Comparison of ENCODE assay signal across 15 cellular contexts in genomic region chr11:65311197-65311631, GRCh38. TPM values are rescaled to one million over a fixed set of nuclear protein-coding genes. Genes with fewer than 3 reads are reported as not detected.
DNase-seq lines count a peak whose midpoint lies in the region; ATAC-seq, FAIRE-seq and TF ChIP-seq lines count a peak whose summit lies in the region.
"Had no signal": no experiment of that assay in that cellular context is flagged by ENCODE, and none has a peak within 500 bp of the region (broad histone marks: within the 10 kb centered on the region; RNA-seq: fewer than 3 reads in every experiment).

No MANE protein-coding gene starts in this region.

- H3K4ac ChIP-seq in mesenchymal stem cell (ENCODE audit: low read depth in 1 of 2, low read length in 2 of 2) = peak overlapping the region in 1 of 2 experiments; percentile 56

- H4K91ac ChIP-seq in mesenchymal stem cell (ENCODE audit: low read length) = no peak overlapping the region

- no peaks in the 10 kb centered on the region for H3K36me3 ChIP-seq in HUES48 (ENCODE audit: control insufficient read depth, insufficient read depth, low read length)
- peaks cover 0 to 13% of the 10 kb centered on the region in 2 experiments for H3K36me3 ChIP-seq in mesenchymal stem cell (ENCODE audit: control insufficient read depth in 1 of 2, insufficient read depth in 2 of 2, low read depth in 1 of 2, low read length in 2 of 2)
- H3K36me3 ChIP-seq: vagina had no signal

- H3K9ac ChIP-seq in HUES48 (ENCODE audit: low read depth, low read length) (no peak overlapping the region), mesenchymal stem cell (ENCODE audit: low read length) (peak overlapping the region; percentile 82)

- no peak for TF ChIP-seq RAD21 in A549 (conservative IDR thresholded peaks at IDR 0.05 in 1 of 2, IDR thresholded peaks at IDR 0.05 in 1 of 2)

- H3K27me3 ChIP-seq in HUES48 (ENCODE audit: control insufficient read depth, insufficient read depth, low read length) (peaks cover 24% of the 10 kb centered on the region), mesenchymal stem cell (ENCODE audit: control insufficient read depth in 1 of 2, insufficient read depth in 1 of 2, low read length in 2 of 2) (no peaks in the 10 kb centered on the region)
- H3K27me3 ChIP-seq: vagina had no signal

- no peak overlapping the region for H3K4me3 ChIP-seq in A549
- H3K4me3 ChIP-seq in HUES48 (ENCODE audit: low read depth, low read length) = no peak overlapping the region
- H3K4me3 ChIP-seq in cardiac fibroblast (replicated peaks in 1 of 2; ENCODE audit: low read depth in 2 of 2, low read length in 2 of 2) = no peak overlapping the region
- H3K4me3 ChIP-seq in mesenchymal stem cell (ENCODE audit: insufficient read depth in 1 of 2, low read depth in 1 of 2, low read length in 2 of 2) = peak overlapping the region in 1 of 2 experiments; percentile 99
- H3K4me3 ChIP-seq: K562, vagina had no signal

- peak overlapping the region in 1 of 2 experiments; percentile 75 for H2BK12ac ChIP-seq in mesenchymal stem cell (ENCODE audit: low read length in 2 of 2)

- H2AFZ ChIP-seq in mesenchymal stem cell (ENCODE audit: low read depth, low read length) = no peak overlapping the region

- no peak overlapping the region for H3K14ac ChIP-seq in mesenchymal stem cell (ENCODE audit: low read length in 2 of 2)

- ATAC-seq in A549 (no peak), GM18858 (IDR thresholded peaks at IDR 0.05; ENCODE audit: unreplicated experiment) (no peak)
- ATAC-seq: activated CD8-positive, alpha-beta T cell treated with anti-CD3 and anti-CD28 coated beads, Interleukin-2, amount 10 ng/mL, durations not matched to agents 7 days and 5 days; K562; natural killer cell had no signal

- H2BK15ac ChIP-seq in mesenchymal stem cell (ENCODE audit: low read depth, poor library complexity, severe bottlenecking) = no peak overlapping the region

- POLR2A ChIA-PET in A549 (lab: Yijun Ruan, JAX) = interaction anchor here (0.7 to 1.2 kb wide), 4 partner anchors 19 to 614 kb away, joined by 3 to 4 read pairs (median 4); partner anchors contain the start of gene DPF2

- peak overlapping the region in 1 of 2 experiments; percentile 73 for H3K23ac ChIP-seq in mesenchymal stem cell (ENCODE audit: low read length in 2 of 2)

- peak overlapping the region; percentile 56 to 71; a peak in 5 of 6 replicates for H3K27ac ChIP-seq in A549
- H3K27ac ChIP-seq in HUES48 (ENCODE audit: low read depth, low read length) = peak overlapping the region; percentile 12
- no peak overlapping the region for H3K27ac ChIP-seq in mesenchymal stem cell (ENCODE audit: low read length, poor library complexity, severe bottlenecking)
- H3K27ac ChIP-seq: vagina had no signal

- H3K9me3 ChIP-seq in A549 = no peaks in the 10 kb centered on the region
- H3K9me3 ChIP-seq in HUES48 (ENCODE audit: control insufficient read depth, insufficient read depth, low read length) = no peaks in the 10 kb centered on the region
- H3K9me3 ChIP-seq in mesenchymal stem cell (ENCODE audit: control insufficient read depth, low read length) = no peaks in the 10 kb centered on the region
- H3K9me3 ChIP-seq: vagina had no signal

- no peak overlapping the region for H2BK120ac ChIP-seq in mesenchymal stem cell (ENCODE audit: low read depth, low read length)

- DNase-seq in A549 (ENCODE audit: low read depth in 1 of 2, low spot score in 1 of 2) (no peak), cardiac fibroblast (ENCODE audit: low read depth in 2 of 2) (peak; percentile 82 to 91), mesenchymal stem cell (no peak), HUDEP-2 (lab: John Stamatoyannopoulos, UW; ENCODE audit: unreplicated experiment in 76 of 76) (no peak), midbrain (lab: John Stamatoyannopoulos, UW) (no peak)
- DNase-seq in activated CD8-positive, alpha-beta memory T cell treated with anti-CD3 and anti-CD28 coated beads, Interleukin-2, amount 50 U/mL, for 48 hours = no peak
- DNase-seq: activated CD8-positive, alpha-beta T cell treated with anti-CD3 and anti-CD28 coated beads, Interleukin-2, amount 10 ng/mL, durations not matched to agents 7 days and 5 days; cerebellar nuclear complex; DMS79 treated with DMSO at 0.1 percent for 48 hours; natural killer cell; NCI-H2029 treated with DMSO at 0.1 percent for 48 hours had no signal

- peaks cover 3% of the 10 kb centered on the region for H3K79me1 ChIP-seq in mesenchymal stem cell (replicated peaks; ENCODE audit: low read length, poor library complexity, severe bottlenecking)

- CTCF ChIA-PET in A549 (lab: Yijun Ruan, JAX) = interaction anchor here (76.3 to 78.3 kb wide), 2 partner anchors 4 to 31 kb away, joined by 3090 read pairs; partner anchors contain the start of genes CDC42EP2, DPF2, POLA2 and TIGD3

- H3K4me1 ChIP-seq in A549 = peaks cover 56% of the 10 kb centered on the region
- H3K4me1 ChIP-seq in HUES48 (ENCODE audit: control insufficient read depth, insufficient read depth, low read length) = peaks cover 6% of the 10 kb centered on the region; the same call in 1 of the 2 replicates
- H3K4me1 ChIP-seq in mesenchymal stem cell (ENCODE audit: control insufficient read depth, insufficient read depth, low read depth, low read length) = peaks cover 19% of the 10 kb centered on the region

- WGBS in A549 (ENCODE audit: missing lambda C conversion rate) = 65% methylated on average over 5 of the region's 5 CpGs
- WGBS in mesenchymal stem cell = 88% methylated on average over 5 of the region's 5 CpGs

- H2AK5ac ChIP-seq in mesenchymal stem cell (ENCODE audit: low read length, severe bottlenecking) = no peak overlapping the region

- TF ChIP-seq EP300 in A549 (IDR thresholded peaks at IDR 0.05) = no peak

- no peak overlapping the region for H3K18ac ChIP-seq in mesenchymal stem cell (ENCODE audit: low read depth in 1 of 2, low read length in 2 of 2)

- H3K4me2 ChIP-seq in A549 (peak overlapping the region; percentile 41), mesenchymal stem cell (ENCODE audit: low read length, poor library complexity, severe bottlenecking) (no peak overlapping the region)

- TF ChIP-seq CTCF in A549 (IDR thresholded peaks at IDR 0.05) = no peak
- TF ChIP-seq CTCF in cardiac fibroblast (IDR thresholded peaks at IDR 0.05; ENCODE audit: low read depth, low read length) = no peak

- H2BK5ac ChIP-seq in mesenchymal stem cell (ENCODE audit: low read depth, low read length, poor library complexity, severe bottlenecking) = no peak overlapping the region

- H4K8ac ChIP-seq in mesenchymal stem cell (ENCODE audit: low read length) = no peak overlapping the region

- FAIRE-seq in A549 (lab: Jason Lieb, UNC) = no peak
- FAIRE-seq: K562 had no signal

- TF ChIP-seq POLR2A in A549 (IDR thresholded peaks at IDR 0.05; ENCODE audit: low read length) = no peak

TF ChIP-seq in A549, 52 proteins besides CTCF, POLR2A, EP300 and RAD21:
- TF ChIP-seq ZFP36 (IDR thresholded peaks at IDR 0.05; ENCODE audit: borderline replicate concordance, partially characterized antibody) (no peak), HOXB13 (CRISPR knock-in tag; IDR thresholded peaks at IDR 0.05; ENCODE audit: low read depth) (no peak), KDM1A (IDR thresholded peaks at IDR 0.05; ENCODE audit: low read depth) (no peak), HOXA7 (CRISPR knock-in tag; IDR thresholded peaks at IDR 0.05) (no peak), SMC3 (IDR thresholded peaks at IDR 0.05) (no peak), TFCP2L1 (CRISPR knock-in tag; IDR thresholded peaks at IDR 0.05) (no peak), JUN (IDR thresholded peaks at IDR 0.05) (0 out of 5 replicates have a peak, but pooled peaks of 1 of the 2 experiments have one; percentile 28)
TF ChIP-seq in A549: peak in this region for 1.

RNA-seq across cellular contexts. Expression of gene CDC42EP2, which starts 3.5 kb away (rescaled TPM):
- polyA plus RNA-seq in A549 (2011; rRNA removed) (3.0 and 3.7 TPM in 2 replicates), A549 (2017; fragmentation: RNase III; extraction: RNeasy Plus Mini Kit Qiagen cat#74134 plus additional on column Dnase treatment) (8.0 to 10.1 TPM (median 8.5 TPM) in 3 replicates)
- 5.1 and 5.7 TPM in 2 replicates for polyA plus RNA-seq in A549 (2012; cell fraction: cytosol; rRNA removed)
- 8.7 and 14.7 TPM in 2 replicates for polyA plus RNA-seq in A549 (2012; cell fraction: nucleus; rRNA removed)
- polyA minus RNA-seq in A549 (2011; rRNA and poly(A)+ RNA removed) = 6.1 and 10.5 TPM in 2 replicates
- 22.3 TPM for polyA plus RNA-seq in mesenchymal stem cell (2013, experiment 1 of 2)
- polyA plus RNA-seq in mesenchymal stem cell (2013, experiment 2 of 2) = 21.3 TPM

RNA-seq across cellular contexts. Expression of gene DPF2, which starts 22.4 kb away (rescaled TPM):
- polyA plus RNA-seq in A549 (2011; rRNA removed) (35.6 and 36.3 TPM in 2 replicates), A549 (2017; fragmentation: RNase III; extraction: RNeasy Plus Mini Kit Qiagen cat#74134 plus additional on column Dnase treatment) (34.8 to 39.8 TPM (median 35.7 TPM) in 3 replicates)
- 41.8 and 42.1 TPM in 2 replicates for polyA plus RNA-seq in A549 (2012; cell fraction: cytosol; rRNA removed)
- polyA plus RNA-seq in A549 (2012; cell fraction: nucleus; rRNA removed) = 58.6 and 62.1 TPM in 2 replicates
- polyA minus RNA-seq in A549 (2011; rRNA and poly(A)+ RNA removed) = 45.4 and 46.9 TPM in 2 replicates
- 52.4 TPM for polyA plus RNA-seq in mesenchymal stem cell (2013, experiment 1 of 2)
- polyA plus RNA-seq in mesenchymal stem cell (2013, experiment 2 of 2) = 46.0 TPM

RNA-seq across cellular contexts. Expression of gene TIGD3, which starts 43.3 kb away (rescaled TPM):
- polyA plus RNA-seq in A549 (2011; rRNA removed) (0.30 and 0.37 TPM in 2 replicates), A549 (2017; fragmentation: RNase III; extraction: RNeasy Plus Mini Kit Qiagen cat#74134 plus additional on column Dnase treatment) (0.54 to 0.71 TPM (median 0.66 TPM) in 3 replicates)
- polyA plus RNA-seq in A549 (2012; cell fraction: cytosol; rRNA removed) = 0.48 and 0.73 TPM in 2 replicates
- 1.2 and 1.3 TPM in 2 replicates for polyA plus RNA-seq in A549 (2012; cell fraction: nucleus; rRNA removed)
- 0.15 and 0.29 TPM in 2 replicates for polyA minus RNA-seq in A549 (2011; rRNA and poly(A)+ RNA removed)
- 0.06 TPM for polyA plus RNA-seq in mesenchymal stem cell (2013, experiment 1 of 2)
- polyA plus RNA-seq in mesenchymal stem cell (2013, experiment 2 of 2) = 0.05 TPM

RNA-seq across cellular contexts. Expression of gene POLA2, which starts 49.5 kb away (rescaled TPM):
- polyA plus RNA-seq in A549 (2011; rRNA removed) (52.3 and 55.6 TPM in 2 replicates), A549 (2017; fragmentation: RNase III; extraction: RNeasy Plus Mini Kit Qiagen cat#74134 plus additional on column Dnase treatment) (33.8 to 34.5 TPM (median 34.1 TPM) in 3 replicates)
- polyA plus RNA-seq in A549 (2012; cell fraction: cytosol; rRNA removed) = 39.9 and 40.1 TPM in 2 replicates
- polyA plus RNA-seq in A549 (2012; cell fraction: nucleus; rRNA removed) = 57.3 and 71.4 TPM in 2 replicates
- polyA minus RNA-seq in A549 (2011; rRNA and poly(A)+ RNA removed) = 48.8 and 54.1 TPM in 2 replicates
- 2.6 TPM for polyA plus RNA-seq in mesenchymal stem cell (2013, experiment 1 of 2)
- polyA plus RNA-seq in mesenchymal stem cell (2013, experiment 2 of 2) = 3.4 TPM

Comparison
In these comparisons a context has a peak if more than half of its experiments do, and no peak if none do; other contexts are left out.
1. DNase-seq: peak in cardiac fibroblast (2 of 2); none in A549 (0 of 2), mesenchymal stem cell (single experiment), HUDEP-2 (0 of 76), activated CD8-positive, alpha-beta memory T cell treated with anti-CD3 and anti-CD28 coated beads, Interleukin-2, amount 50 U/mL, for 48 hours (single experiment) and midbrain (single experiment).